8 cellular contexts compared by ENCODE assay signal in the genomic region with DNA sequence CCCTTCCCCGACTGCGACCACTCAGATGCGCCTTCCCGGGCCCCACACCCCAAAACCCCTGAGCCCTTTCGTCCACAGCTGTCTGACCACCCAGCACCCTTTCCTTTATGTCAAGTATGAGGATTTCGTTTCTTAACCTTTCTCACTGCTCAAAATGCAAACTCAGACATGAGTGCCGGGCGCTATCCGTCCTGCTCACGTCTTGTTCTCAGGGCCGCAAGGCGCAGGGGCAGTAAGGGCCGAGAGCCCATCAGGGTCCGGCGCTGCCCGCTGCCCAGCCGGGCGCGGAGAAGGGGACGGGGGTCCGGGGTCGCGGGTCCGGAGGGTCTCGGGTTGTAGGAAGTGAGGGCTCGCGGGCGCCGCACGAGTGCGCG. TPM values are rescaled to one million over a fixed set of nuclear protein-coding genes. Genes with fewer than 3 reads are reported as not detected.
DNase-seq lines count a peak whose midpoint lies in the region; TF ChIP-seq lines count a peak whose summit lies in the region.

No MANE protein-coding gene starts in this region.

- DNase-seq in NCI-H146 (lab: John Stamatoyannopoulos, UW) (peak; percentile 32), NCI-H146 treated with DMSO at 0.1 percent for 48 hours (lab: John Stamatoyannopoulos, UW; ENCODE audit: unreplicated experiment) (no peak), GM20000 (ENCODE audit: low spot score) (no peak), NCI-H1694 treated with DMSO at 0.1 percent for 48 hours (lab: John Stamatoyannopoulos, UW) (no peak), NCI-H2029 treated with DMSO at 0.1 percent for 48 hours (lab: John Stamatoyannopoulos, UW) (no peak)

- H3K4me3 ChIP-seq in Loucy (ENCODE audit: low read length, poor library complexity, severe bottlenecking), result peak overlapping the region; percentile 98
- peak overlapping the region; percentile 97 for H3K4me3 ChIP-seq in ectodermal cell (ENCODE audit: insufficient read depth, low read depth, low read length)

- H3K9me3 ChIP-seq in Loucy (ENCODE audit: insufficient read depth, low read depth, low read length) (peaks cover 10% of the 10 kb centered on the region; the same call in 1 of the 2 replicates), ectodermal cell (ENCODE audit: control insufficient read depth, low read length) (peaks cover 5% of the 10 kb centered on the region)

- H3K36me3 Mint-ChIP-seq in nephron (ENCODE audit: low read depth), result peaks cover 92% of the 10 kb centered on the region

- H3K9me2 ChIP-seq in Loucy (replicated peaks; ENCODE audit: low read depth, low read length), result no peaks in the 10 kb centered on the region

- H3K79me2 ChIP-seq in Loucy (ENCODE audit: insufficient read depth, low read length), result peaks cover 60% of the 10 kb centered on the region

- peaks cover 42% of the 10 kb centered on the region for H4K20me1 ChIP-seq in Loucy (ENCODE audit: insufficient read depth, low read length, poor library complexity, severe bottlenecking)

- peaks cover 3% of the 10 kb centered on the region for H3K27me3 ChIP-seq in Loucy (ENCODE audit: insufficient read depth, low read length, poor library complexity, severe bottlenecking)
- H3K27me3 ChIP-seq in ectodermal cell (ENCODE audit: control insufficient read depth, insufficient read depth, low read length, poor library complexity, severe bottlenecking), result no peaks in the 10 kb centered on the region

- peak overlapping the region; percentile 97 for H3K27ac ChIP-seq in ectodermal cell (ENCODE audit: insufficient read depth, low read depth, low read length, poor library complexity, severe bottlenecking)

- peaks cover 24% of the 10 kb centered on the region for H3K4me1 ChIP-seq in Loucy (ENCODE audit: insufficient read depth, low read length, poor library complexity, severe bottlenecking)
- H3K4me1 ChIP-seq in ectodermal cell (ENCODE audit: control insufficient read depth, insufficient read depth, low read length), result peaks cover 8% of the 10 kb centered on the region

- H3K4me1 Mint-ChIP-seq in nephron, result peaks cover 29% of the 10 kb centered on the region

- H3K27me3 Mint-ChIP-seq in nephron (ENCODE audit: low read depth), result no peaks in the 10 kb centered on the region

- peaks cover 52% of the 10 kb centered on the region for H3K9me3 Mint-ChIP-seq in nephron

- peak overlapping the region; percentile 96 for H2AFZ ChIP-seq in Loucy (ENCODE audit: low read length)

- H3K4me2 ChIP-seq in Loucy (ENCODE audit: low read depth, low read length, poor library complexity, severe bottlenecking), result peak overlapping the region; percentile 88

- 1% methylated on average over 32 of the region's 32 CpGs for WGBS in ectodermal cell, 2 experiments

- H3F3A ChIP-seq in Loucy (ENCODE audit: low read depth), result no peaks in the 10 kb centered on the region

- peak overlapping the region; percentile 96 to 99 (median 99) for H3K27ac Mint-ChIP-seq in nephron

- H3K4me3 Mint-ChIP-seq in nephron, result peak overlapping the region; percentile 96 to 99 (median 97)

- H3K36me3 ChIP-seq in Loucy (ENCODE audit: insufficient read depth, low read length) (no peaks in the 10 kb centered on the region), ectodermal cell (ENCODE audit: control insufficient read depth, insufficient read depth, low read length) (peaks cover 46% of the 10 kb centered on the region)

- peak overlapping the region; percentile 96 for H3K9ac ChIP-seq in Loucy (ENCODE audit: low read depth, low read length, poor library complexity, severe bottlenecking)

- no peak for TF ChIP-seq CTCF in Loucy (conservative IDR thresholded peaks at IDR 0.05; ENCODE audit: low read length)
- no peak for TF ChIP-seq CTCF in nephron (IDR thresholded peaks at IDR 0.05; ENCODE audit: unreplicated experiment in 3 of 3)
- no peak for TF ChIP-seq CTCF in GM20000 (IDR thresholded peaks at IDR 0.05; ENCODE audit: extremely low read depth, missing control alignments)

RNA-seq across cellular contexts. Expression of a gene that starts 0.7 kb away (rescaled TPM):
- polyA plus RNA-seq in ectodermal cell (2013, experiment 1 of 4), result 47.2 TPM
- 44.3 TPM for polyA plus RNA-seq in ectodermal cell (2013, experiment 2 of 4)
- 40.9 TPM for polyA plus RNA-seq in ectodermal cell (2013, experiment 3 of 4)
- polyA plus RNA-seq in ectodermal cell (2013, experiment 4 of 4), result 52.7 TPM
